ENCODE assay signal across 17 cellular contexts in genomic region chr19:10894911-10895213, GRCh38. TPM values are rescaled to one million over a fixed set of nuclear protein-coding genes. Genes with fewer than 3 reads are reported as not detected.
"Had no signal": no experiment of that assay in that cellular context is flagged by ENCODE, and none has a peak within 500 bp of the region (broad histone marks: within the 10 kb centered on the region; RNA-seq: fewer than 3 reads in every experiment).

No MANE protein-coding gene starts in this region.

- H3K9me3 ChIP-seq: heart right ventricle, left ventricle myocardium inferior, lower lobe of right lung, ovary, testis, tibial nerve had no signal

- H3K4me3 ChIP-seq: coronary artery, heart right ventricle, left ventricle myocardium inferior, lower lobe of right lung, ovary, smooth muscle cell, testis, tibial nerve had no signal

- ATAC-seq: esophagus mucosa; heart right ventricle; lower lobe of right lung; natural killer cell treated with Interleukin-12 subunit alpha and Interleukin-12 subunit beta and Interleukin-15 and Interleukin-18, amount 100 ng/mL, for 72 hours; right cardiac atrium; stimulated activated effector memory CD8-positive, alpha-beta T cell treated with anti-CD3 and anti-CD28 coated beads, Interleukin-12 subunit alpha, Interleukin-12 subunit beta, amount 100 ng/mL, for 72 hours had no signal

- H3K36me3 ChIP-seq: heart right ventricle, left ventricle myocardium inferior, lower lobe of right lung, ovary, tibial nerve had no signal

- H3K27ac ChIP-seq: coronary artery, left ventricle myocardium inferior, lower lobe of right lung, ovary, testis had no signal

- DNase-seq: central memory CD4-positive, alpha-beta T cell; effector CD8-positive, alpha-beta T cell; heart right ventricle; left ventricle myocardium inferior; lower lobe of right lung; midbrain; ovary; right cardiac atrium; stimulated activated CD4-positive, alpha-beta T cell treated with anti-CD3 and anti-CD28 coated beads, Interleukin-4, amount 100 ng/mL, for 1 hour; stimulated activated CD8-positive, alpha-beta memory T cell treated with anti-CD3 and anti-CD28 coated beads, Interleukin-4, amount 100 ng/mL, for 48 hours; testis had no signal

- H3K4me2 ChIP-seq: smooth muscle cell had no signal

- H3K27me3 ChIP-seq: heart right ventricle, ovary, testis, tibial nerve had no signal

RNA-seq across cellular contexts. Expression of gene C19orf38, which starts 46.6 kb away (rescaled TPM):
- total RNA-seq: esophagus mucosa had no signal
